Comparison of ENCODE assay signal across 8 cellular contexts in the genomic region with DNA sequence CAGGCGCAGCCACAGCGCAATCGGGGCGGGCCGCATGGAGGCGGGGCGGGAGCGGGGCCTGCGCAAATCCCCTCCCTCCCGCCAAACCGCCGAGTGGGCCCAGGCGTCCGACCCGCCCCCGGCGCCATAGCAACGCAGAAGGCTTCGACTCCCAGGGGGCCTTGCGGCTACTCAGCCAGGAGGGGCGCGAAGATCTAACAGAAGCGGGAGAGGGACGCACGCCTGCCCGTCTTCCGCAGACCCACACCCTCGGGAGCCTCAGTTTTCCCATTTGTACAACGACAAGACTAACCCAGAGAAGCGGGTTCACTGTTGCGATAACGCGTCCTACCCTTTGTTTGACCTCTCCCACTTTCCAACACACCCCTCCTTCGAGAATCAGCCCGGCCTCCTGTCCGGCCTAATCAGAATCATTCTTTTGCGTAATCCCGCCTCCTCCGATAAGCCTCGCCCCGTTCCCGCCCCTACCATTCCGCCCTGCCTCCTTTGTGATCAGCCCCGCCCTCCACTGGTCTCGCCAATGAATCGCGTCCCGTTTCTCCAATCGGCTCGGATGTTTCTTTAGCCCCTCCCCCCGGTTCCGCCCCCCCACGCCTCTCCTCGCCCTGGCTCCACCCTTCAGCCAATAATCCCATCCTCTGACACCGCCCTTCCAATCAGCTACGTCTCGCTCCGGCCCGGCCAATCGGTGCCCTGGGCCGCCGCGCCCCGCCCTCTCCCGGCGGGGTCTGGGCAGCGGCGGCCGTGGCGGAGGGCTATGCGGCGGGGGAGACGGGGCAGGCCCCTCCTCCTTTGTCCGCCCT. TPM values are rescaled to one million over a fixed set of nuclear protein-coding genes. Genes with fewer than 3 reads are reported as not detected.
DNase-seq lines count a peak whose midpoint lies in the region; ATAC-seq and TF ChIP-seq lines count a peak whose summit lies in the region.

Gene PCSK4, minus strand, starts transcription at position 40 of the 803 bp plus-strand sequence. Its CDS starts 4 bp downstream, at position 36.

- peak within 1 kb of the TSS; percentile 84 to 94 for H3K4me3 Mint-ChIP-seq in stimulated activated naive CD8-positive, alpha-beta T cell treated with anti-CD3 and anti-CD28 coated beads, Interleukin-15, amount 100 ng/mL, for 72 hours

- H3K4me3 ChIP-seq in HAP-1 (peak within 1 kb of the TSS; percentile 51), MM.1S (ENCODE audit: low read length) (peak within 1 kb of the TSS; percentile 72), foreskin fibroblast (ENCODE audit: low read depth in 1 of 2, low read length in 2 of 2) (peak within 1 kb of the TSS; percentile 59 to 66), neural cell (ENCODE audit: low read length) (peak within 1 kb of the TSS; percentile 78)

- H4K20me1 ChIP-seq in MM.1S (ENCODE audit: insufficient read depth, low read length) (no peaks in the 10 kb centered on the region), neural cell (ENCODE audit: insufficient read depth) (no peaks in the 10 kb centered on the region)

- peak; percentile 91 for ATAC-seq in stimulated activated naive CD8-positive, alpha-beta T cell treated with anti-CD3 and anti-CD28 coated beads, Interleukin-15, amount 100 ng/mL, for 72 hours

- H3K4me2 ChIP-seq in MM.1S (ENCODE audit: low read depth, low read length) (peak within 1 kb of the TSS; percentile 99), neural cell (ENCODE audit: low read length) (peak within 1 kb of the TSS; percentile 35)

- H3F3A ChIP-seq in MM.1S (ENCODE audit: insufficient read depth, low read length) (no peaks in the 10 kb centered on the region), neural cell (ENCODE audit: insufficient read depth, low read length, poor library complexity, severe bottlenecking) (no peaks in the 10 kb centered on the region)

- H3K9me2 ChIP-seq in MM.1S (replicated peaks; ENCODE audit: insufficient read depth, low read length): no peaks in the 10 kb centered on the region
- H3K9me2 ChIP-seq in neural cell (ENCODE audit: insufficient read depth, low read length): no peaks in the 10 kb centered on the region

- peak; percentile 48 for TF ChIP-seq EP300 in neural cell (conservative IDR thresholded peaks at IDR 0.05; ENCODE audit: poor library complexity, severe bottlenecking)

- H3K27me3 ChIP-seq in HAP-1 (ENCODE audit: low read depth) (no peaks in the 10 kb centered on the region), MM.1S (replicated peaks; ENCODE audit: insufficient read depth, low read length) (peaks cover 81% of the 10 kb centered on the region), neural cell (ENCODE audit: insufficient read depth, low read depth, low read length) (peaks cover 4% of the 10 kb centered on the region)

- H3K9ac ChIP-seq in MM.1S (ENCODE audit: low read length): peak within 1 kb of the TSS; percentile 60
- peak within 1 kb of the TSS; percentile 77 for H3K9ac ChIP-seq in neural cell (ENCODE audit: low read length)

- H3K9me3 Mint-ChIP-seq in stimulated activated naive CD8-positive, alpha-beta T cell treated with anti-CD3 and anti-CD28 coated beads, Interleukin-15, amount 100 ng/mL, for 72 hours: no peaks in the 10 kb centered on the region

- H2AFZ ChIP-seq in MM.1S (ENCODE audit: low read length) (peak within 1 kb of the TSS; percentile 88), neural cell (ENCODE audit: low read depth, low read length) (peak within 1 kb of the TSS; percentile 42)

- H3K36me3 ChIP-seq in HAP-1 (replicated peaks) (no peaks in the 10 kb centered on the region), MM.1S (replicated peaks; ENCODE audit: insufficient read depth, low read length) (no peaks in the 10 kb centered on the region), neural cell (ENCODE audit: insufficient read depth, low read length) (no peaks in the 10 kb centered on the region)

- peaks cover 16% of the 10 kb centered on the region for H3K27me3 Mint-ChIP-seq in stimulated activated naive CD8-positive, alpha-beta T cell treated with anti-CD3 and anti-CD28 coated beads, Interleukin-15, amount 100 ng/mL, for 72 hours

- TF ChIP-seq RAD21 in neural cell (conservative IDR thresholded peaks at IDR 0.05): no peak

- peaks cover 31% of the 10 kb centered on the region for H3K4me1 Mint-ChIP-seq in stimulated activated naive CD8-positive, alpha-beta T cell treated with anti-CD3 and anti-CD28 coated beads, Interleukin-15, amount 100 ng/mL, for 72 hours

- H3K9me3 ChIP-seq in HAP-1 (no peaks in the 10 kb centered on the region), MM.1S (replicated peaks; ENCODE audit: insufficient read depth, low read length) (no peaks in the 10 kb centered on the region), neural cell (ENCODE audit: low read length) (no peaks in the 10 kb centered on the region)

- TF ChIP-seq CTCF in MM.1S (IDR thresholded peaks at IDR 0.05; ENCODE audit: low read length): no peak
- TF ChIP-seq CTCF in foreskin fibroblast (IDR thresholded peaks at IDR 0.05; ENCODE audit: low read depth, low read length): no peak
- no peak for TF ChIP-seq CTCF in neural cell (IDR thresholded peaks at IDR 0.05; ENCODE audit: poor library complexity, severe bottlenecking)

- DNase-seq in EH (ENCODE audit: low read depth): peak; percentile 99
- DNase-seq in HAP-1 (ENCODE audit: low spot score in 2 of 2): peak; percentile 98 to 99
- DNase-seq in MM.1S: peak; percentile 98
- DNase-seq in SIG-M5 (lab: John Stamatoyannopoulos, UW): peak; percentile 97
- peak; percentile 95 for DNase-seq in activated gamma-delta T cell treated with anti-CD3 and anti-CD28 coated beads, Interleukin-2, amount 50 U/mL, for 16 hours (ENCODE audit: low read depth)
- peak; percentile 98 to 99 for DNase-seq in foreskin fibroblast
- DNase-seq in stimulated activated naive CD8-positive, alpha-beta T cell treated with anti-CD3 and anti-CD28 coated beads, Interleukin-15, amount 100 ng/mL, for 72 hours: peak; percentile 97 to 98

- H3K27ac Mint-ChIP-seq in stimulated activated naive CD8-positive, alpha-beta T cell treated with anti-CD3 and anti-CD28 coated beads, Interleukin-15, amount 100 ng/mL, for 72 hours: peak within 1 kb of the TSS; percentile 52 to 88

- H3K4me1 ChIP-seq in HAP-1: peaks cover 19% of the 10 kb centered on the region
- peaks cover 10% of the 10 kb centered on the region for H3K4me1 ChIP-seq in MM.1S (ENCODE audit: low read length)

- peak within 1 kb of the TSS; percentile 51; the same call in 1 of the 2 replicates for H3K27ac ChIP-seq in MM.1S (ENCODE audit: low read length)
- H3K27ac ChIP-seq in neural cell (ENCODE audit: low read length): peak within 1 kb of the TSS; percentile 80

- H3K79me2 ChIP-seq in MM.1S (ENCODE audit: low read length) (no peaks in the 10 kb centered on the region), neural cell (replicated peaks; ENCODE audit: insufficient read depth, low read length) (no peaks in the 10 kb centered on the region)

- in situ Hi-C loops in HAP-1 (cut with MboI; ENCODE audit: low sequenced_read_pairs): no loop called here

TF ChIP-seq in neural cell, 6 proteins besides CTCF, POLR2A, EP300 and RAD21:
- TF ChIP-seq TAF1 (IDR thresholded peaks at IDR 0.05; ENCODE audit: low read depth): peak; percentile 57
- TF ChIP-seq POLR2AphosphoS5 (IDR thresholded peaks at IDR 0.05): peak; percentile 69
- peak; percentile 80 for TF ChIP-seq MXI1 (conservative IDR thresholded peaks at IDR 0.05; ENCODE audit: poor library complexity, severe bottlenecking)
- peak; percentile 55 for TF ChIP-seq REST (IDR thresholded peaks at IDR 0.05; ENCODE audit: borderline replicate concordance)
- peak; percentile 29 for TF ChIP-seq SMC3 (conservative IDR thresholded peaks at IDR 0.05; ENCODE audit: poor library complexity)
- no peak for TF ChIP-seq EZH2 (IDR thresholded peaks at IDR 0.05; ENCODE audit: borderline replicate concordance, insufficient read depth, low read length, poor library complexity, severe bottlenecking)
TF ChIP-seq in neural cell: peak in this region for 5.

RNA-seq across cellular contexts. Expression of gene PCSK4, which starts in this region (rescaled TPM):
- 11.8 and 24.1 TPM in 2 replicates for polyA plus RNA-seq in neural cell
- polyA minus RNA-seq in neural cell: 6.1 and 6.8 TPM in 2 replicates

Comparison
In these comparisons a context has a peak if more than half of its experiments do, and no peak if none do; other contexts are left out.
1. Peak in every context shown above with its lines: DNase-seq, ATAC-seq, H3K4me3 ChIP-seq and H3K27ac ChIP-seq.